Comparison of ENCODE assay signal across 25 cellular contexts in genomic region chr10:26331376-26331775, GRCh38.
"Had no signal": no experiment of that assay in that cellular context is flagged by ENCODE, and none has a peak within 500 bp of the region (broad histone marks: within the 10 kb centered on the region; RNA-seq: fewer than 3 reads in every experiment).

No MANE protein-coding gene starts in this region.

- DNase-seq: central memory CD4-positive, alpha-beta T cell; effector CD4-positive, alpha-beta T cell; endodermal cell; foreskin melanocyte; heart right ventricle; islet precursor cell; left ventricle myocardium inferior; lower lobe of right lung; natural killer cell; nucleus accumbens; ovary; retina; right lobe of liver; spleen; stimulated activated CD4-positive, alpha-beta T cell treated with anti-CD3 and anti-CD28 coated beads, Interleukin-15, amount 100 ng/mL, for 24 hours; stimulated activated CD4-positive, alpha-beta T cell treated with anti-CD3 and anti-CD28 coated beads, Interleukin-1b, Interleukin-23, amount 100 ng/mL, for 48 hours; stimulated activated CD4-positive, alpha-beta T cell treated with anti-CD3 and anti-CD28 coated beads, Interleukin-4, amount 100 ng/mL, for 4 hours; stimulated activated naive B cell treated with anti-CD40 and anti-IgM and Interleukin-4, amounts not matched to agents 10 μg/mL and 1 μg/mL and 100 μg/mL, for 72 hours; stimulated activated naive CD8-positive, alpha-beta T cell treated with anti-CD3 and anti-CD28 coated beads, Interleukin-15, amount 100 ng/mL, for 72 hours; upper lobe of right lung had no signal

- H3K4me2 ChIP-seq: neural progenitor cell had no signal

- H3K36me3 ChIP-seq: heart right ventricle, left ventricle myocardium inferior, lower lobe of right lung, neural progenitor cell, ovary, prostate gland, right lobe of liver, spleen, upper lobe of right lung had no signal

- FAIRE-seq: bronchial epithelial cell, endothelial cell of umbilical vein had no signal

- H3K9me3 ChIP-seq: lower lobe of right lung, ovary, prostate gland, right lobe of liver, upper lobe of right lung had no signal

- H3K27me3 ChIP-seq: heart right ventricle, neural progenitor cell, ovary, right lobe of liver, spleen, upper lobe of right lung had no signal

- H3K4me3 ChIP-seq: coronary artery, heart right ventricle, left ventricle myocardium inferior, lower lobe of right lung, neural progenitor cell, ovary, prostate gland, right lobe of liver, spleen, upper lobe of right lung had no signal

- H2AFZ ChIP-seq: neural progenitor cell had no signal

- H3K27ac ChIP-seq: coronary artery, heart right ventricle, left ventricle myocardium inferior, lower lobe of right lung, neural progenitor cell, ovary, prostate gland, right lobe of liver, spleen, upper lobe of right lung had no signal

- ATAC-seq: heart right ventricle; lower lobe of right lung; natural killer cell; stimulated activated naive B cell treated with anti-CD40 and anti-IgM and Interleukin-4, amounts not matched to agents 10 μg/mL and 1 μg/mL and 100 μg/mL, for 72 hours; stimulated activated naive CD8-positive, alpha-beta T cell treated with anti-CD3 and anti-CD28 coated beads, Interleukin-15, amount 100 ng/mL, for 72 hours; upper lobe of right lung had no signal

- H3K4me1 ChIP-seq: heart right ventricle, left ventricle myocardium inferior, lower lobe of right lung, neural progenitor cell, prostate gland, upper lobe of right lung had no signal

- H3K9ac ChIP-seq: neural progenitor cell had no signal
